ENCODE assay signal across 8 cellular contexts in genomic region chr14:22871200-22871961, GRCh38. TPM values are rescaled to one million over a fixed set of nuclear protein-coding genes. Genes with fewer than 3 reads are reported as not detected.
DNase-seq lines count a peak whose midpoint lies in the region; ATAC-seq lines count a peak whose summit lies in the region.

Gene LRP10, plus strand, starts transcription at chr14:22871740. Its CDS starts 564 bp downstream, at chr14:22872304.

- peak; percentile 87 for DNase-seq in AG08395 (ENCODE audit: low spot score)
- peak; percentile 81 for DNase-seq in NCI-H345 (lab: John Stamatoyannopoulos, UW)
- peak; percentile 70 for DNase-seq in cerebellum (ENCODE audit: low spot score)
- DNase-seq in kidney glomerular epithelial cell (lab: John Stamatoyannopoulos, UW): peak; percentile 87
- DNase-seq in stimulated activated CD4-positive, alpha-beta T cell treated with anti-CD3 and anti-CD28 coated beads, Interleukin-15, amount 100 ng/mL, for 48 hours (ENCODE audit: low read depth in 2 of 2): peak; percentile 59 to 78

- ATAC-seq in GM18907 (IDR thresholded peaks at IDR 0.05; ENCODE audit: unreplicated experiment): peak; percentile 84
- ATAC-seq in HG03135 (IDR thresholded peaks at IDR 0.05; ENCODE audit: unreplicated experiment): peak; percentile 68
- ATAC-seq in activated CD4-positive, CD25-positive, alpha-beta regulatory T cell treated with anti-CD3 and anti-CD28 coated beads, Interleukin-2, amount 50 U/mL, for 24 hours: peak; percentile 75 to 77

RNA-seq across cellular contexts. Expression of gene LRP10, which starts in this region (rescaled TPM):
- 7.8 TPM for total RNA-seq in cerebellum

Comparison
In these comparisons a context has a peak if more than half of its experiments do, and no peak if none do; other contexts are left out.
1. Peak in every context shown above with its lines: DNase-seq and ATAC-seq.